In genomic region chr5:514673-515072, GRCh38 we compare ENCODE assay signal across 22 cellular contexts.
"Had no signal": no experiment of that assay in that cellular context is flagged by ENCODE, and none has a peak within 500 bp of the region (broad histone marks: within the 10 kb centered on the region; RNA-seq: fewer than 3 reads in every experiment).

No MANE protein-coding gene starts in this region.

- DNase-seq: activated CD4-positive, alpha-beta T cell treated with anti-CD3 and anti-CD28 coated beads, Interleukin-2, amount 10 ng/mL, durations not matched to agents 24 days and 14 days; activated CD8-positive, alpha-beta T cell treated with anti-CD3 and anti-CD28 coated beads for 36 hours; activated naive CD4-positive, alpha-beta T cell treated with anti-CD3 and anti-CD28 coated beads for 36 hours; activated T-cell treated with anti-CD3 and anti-CD28 coated beads, Interleukin-2, amount 50 U/mL, for 4 hours; effector memory CD4-positive, alpha-beta T cell; foreskin fibroblast; hippocampal formation; mammary epithelial cell; midbrain; naive B cell; ovary; psoas muscle; stimulated activated CD4-positive, alpha-beta T cell treated with anti-CD3 and anti-CD28 coated beads, Interleukin-4, amount 100 ng/mL, for 1 hour; stomach; T1000 had no signal

- FAIRE-seq: endothelial cell of umbilical vein, islet of Langerhans had no signal

- H3K27ac ChIP-seq: left lung, ovary, psoas muscle, stomach had no signal

- H3K4me1 Mint-ChIP-seq: activated CD4-positive, alpha-beta T cell treated with anti-CD3 and anti-CD28 coated beads, Interleukin-2, amount 10 ng/mL, durations not matched to agents 24 days and 14 days; central memory CD8-positive, alpha-beta T cell had no signal

- ATAC-seq: activated CD8-positive, alpha-beta T cell treated with anti-CD3 and anti-CD28 coated beads for 36 hours; activated T-cell treated with anti-CD3 and anti-CD28 coated beads, Interleukin-2, amount 50 U/mL, for 4 hours; left lung; psoas muscle had no signal

- H3K36me3 ChIP-seq: left lung, ovary, stomach had no signal

- H3K9me3 ChIP-seq: left lung, ovary, psoas muscle, stomach had no signal

- H3K27ac Mint-ChIP-seq: activated CD4-positive, alpha-beta T cell treated with anti-CD3 and anti-CD28 coated beads, Interleukin-2, amount 10 ng/mL, durations not matched to agents 24 days and 14 days; activated CD8-positive, alpha-beta T cell treated with anti-CD3 and anti-CD28 coated beads for 36 hours; activated naive CD4-positive, alpha-beta T cell treated with anti-CD3 and anti-CD28 coated beads for 36 hours; brain; type B pancreatic cell had no signal

- H3K4me1 ChIP-seq: left lung, psoas muscle, stomach had no signal

- H3K4me3 Mint-ChIP-seq: activated CD4-positive, alpha-beta T cell treated with anti-CD3 and anti-CD28 coated beads, Interleukin-2, amount 10 ng/mL, durations not matched to agents 24 days and 14 days; activated CD8-positive, alpha-beta T cell treated with anti-CD3 and anti-CD28 coated beads for 36 hours; activated naive CD4-positive, alpha-beta T cell treated with anti-CD3 and anti-CD28 coated beads for 36 hours; activated T-cell treated with anti-CD3 and anti-CD28 coated beads, Interleukin-2, amount 50 U/mL, for 4 hours; brain; central memory CD8-positive, alpha-beta T cell; naive B cell; type B pancreatic cell had no signal

- H3K4me2 ChIP-seq: smooth muscle cell had no signal

- H3K27me3 ChIP-seq: ovary had no signal

- H3K4me3 ChIP-seq: left lung, ovary, psoas muscle, smooth muscle cell, stomach had no signal

- H3K36me3 Mint-ChIP-seq: brain, type B pancreatic cell had no signal

- H3K9me3 Mint-ChIP-seq: activated CD8-positive, alpha-beta T cell treated with anti-CD3 and anti-CD28 coated beads for 36 hours; activated naive CD4-positive, alpha-beta T cell treated with anti-CD3 and anti-CD28 coated beads for 36 hours; activated T-cell treated with anti-CD3 and anti-CD28 coated beads, Interleukin-2, amount 50 U/mL, for 4 hours; type B pancreatic cell had no signal
